Comparison of ENCODE assay signal across 1 cellular context in the genomic region with DNA sequence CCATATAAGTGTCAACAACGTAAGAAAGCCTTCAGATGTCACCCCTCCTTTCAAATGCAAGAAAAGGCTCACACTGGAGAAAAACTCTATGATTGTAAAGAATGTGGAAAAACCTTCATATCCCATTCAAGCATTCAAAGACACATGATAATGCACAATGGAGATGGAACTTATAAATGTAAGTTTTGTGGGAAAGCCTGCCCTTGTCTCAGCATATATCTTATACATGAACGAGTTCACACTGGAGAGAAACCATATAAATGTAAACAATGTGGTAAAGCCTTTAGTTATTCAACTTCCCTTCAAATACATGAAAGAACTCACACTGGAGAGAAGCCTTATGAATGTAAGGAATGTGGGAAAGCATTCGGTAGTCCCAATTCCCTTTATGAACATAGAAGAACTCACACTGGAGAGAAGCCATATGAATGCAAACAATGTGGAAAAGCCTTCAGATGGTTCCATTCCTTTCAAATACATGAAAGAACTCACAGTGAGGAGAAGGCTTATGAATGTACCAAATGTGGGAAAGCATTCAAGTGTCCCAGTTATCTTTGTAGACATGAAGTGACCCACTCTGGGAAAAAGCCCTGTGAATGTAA.
TF ChIP-seq lines count a peak whose summit lies in the region.

No MANE protein-coding gene starts in this region.

TF ChIP-seq in GM12878, 131 proteins besides CTCF, POLR2A, EP300 and RAD21:
- TF ChIP-seq CBX5 (IDR thresholded peaks at IDR 0.05; ENCODE audit: low read depth) (0 out of 2 replicates have a peak, but pooled peaks have one; percentile 32), STAT3 (IDR thresholded peaks at IDR 0.05; ENCODE audit: low read depth, low read length) (no peak), KLF5 (IDR thresholded peaks at IDR 0.05; ENCODE audit: partially characterized antibody) (peak; percentile 47)
